ENCODE assay signal across 8 cellular contexts in the genomic region with DNA sequence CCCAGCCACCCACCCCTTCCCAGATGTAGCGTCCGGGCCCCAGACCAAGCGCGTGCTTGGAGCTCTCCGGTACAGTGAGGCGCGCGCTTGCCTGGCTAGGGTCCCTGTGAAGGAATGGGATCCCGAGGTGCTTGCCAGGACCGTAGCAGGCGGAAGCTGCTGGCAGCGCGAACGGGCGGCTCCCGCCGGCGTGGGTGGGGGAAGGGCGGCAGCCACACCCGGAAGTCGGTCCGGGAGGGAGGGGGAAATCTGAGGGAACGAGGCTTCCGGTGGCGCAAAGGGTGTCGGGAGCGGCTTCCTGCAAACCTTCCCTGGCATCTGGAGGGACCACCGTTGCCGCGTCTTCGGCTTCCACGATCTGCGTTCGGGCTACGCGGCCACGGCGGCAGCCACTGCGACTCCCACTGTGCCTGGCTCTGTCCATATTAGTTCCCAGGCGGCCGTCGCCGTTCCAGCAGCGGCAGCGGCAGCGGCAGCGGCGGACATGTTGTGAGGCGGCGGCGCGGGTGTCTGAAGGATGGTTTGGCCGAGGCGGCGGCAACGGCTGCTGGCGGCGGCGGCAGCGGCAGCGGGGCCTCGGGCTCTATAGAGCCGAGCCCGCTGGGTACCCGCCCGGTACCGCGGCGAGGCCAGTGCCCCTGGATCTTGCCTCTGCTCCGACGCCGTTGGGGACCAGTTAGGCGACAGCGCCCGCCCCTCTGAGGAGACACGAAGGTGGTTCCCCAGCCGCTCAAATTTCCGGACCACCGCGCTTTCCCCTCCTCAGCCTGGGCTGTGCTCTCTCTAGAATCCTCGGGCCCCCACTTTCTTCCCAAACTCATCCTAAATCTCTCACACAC. TPM values are rescaled to one million over a fixed set of nuclear protein-coding genes. Genes with fewer than 3 reads are reported as not detected.
DNase-seq lines count a peak whose midpoint lies in the region; ATAC-seq lines count a peak whose summit lies in the region.

A gene (plus strand): TSS at position 275 of the 839 bp plus-strand sequence. CDS start 739 bp downstream, outside the sequence.

- peak; percentile 70 to 71 for ATAC-seq in naive B cell (ENCODE audit: low read depth in 2 of 2)
- peak; percentile 86 for ATAC-seq in stimulated activated effector memory CD8-positive, alpha-beta T cell treated with anti-CD3 and anti-CD28 coated beads, Interleukin-12 subunit alpha, Interleukin-12 subunit beta, amount 100 ng/mL, for 72 hours

- peak within 1 kb of the TSS; percentile 98 to 100 (median 100) for H3K27ac Mint-ChIP-seq in naive B cell
- H3K27ac Mint-ChIP-seq in stimulated activated effector memory CD8-positive, alpha-beta T cell treated with anti-CD3 and anti-CD28 coated beads, Interleukin-12 subunit alpha, Interleukin-12 subunit beta, amount 100 ng/mL, for 72 hours, result peak within 1 kb of the TSS; percentile 98

- no peaks in the 10 kb centered on the region for H3K27me3 ChIP-seq in GM23248 (replicated peaks; ENCODE audit: insufficient read depth)

- H3K4me1 ChIP-seq in GM23248 (ENCODE audit: insufficient read depth), result peaks cover 26% of the 10 kb centered on the region

- H3K4me3 Mint-ChIP-seq in naive B cell, result peak within 1 kb of the TSS; percentile 91 to 100 (median 98)
- peak within 1 kb of the TSS; percentile 99 for H3K4me3 Mint-ChIP-seq in stimulated activated effector memory CD8-positive, alpha-beta T cell treated with anti-CD3 and anti-CD28 coated beads, Interleukin-12 subunit alpha, Interleukin-12 subunit beta, amount 100 ng/mL, for 72 hours

- peak within 1 kb of the TSS; percentile 93 for H2AFZ ChIP-seq in GM23248

- DNase-seq in Daoy (ENCODE audit: low read depth) (peak; percentile 99), GM23248 (peak; percentile 96), Kasumi-1 (lab: John Stamatoyannopoulos, UW) (peak; percentile 83 to 90), RKO (ENCODE audit: low spot score) (peak; percentile 91), fibroblast of gingiva (ENCODE audit: low read depth) (peak; percentile 97), naive B cell (peak; percentile 86)
- DNase-seq in activated T-helper 1 cell treated with anti-CD3 and anti-CD28 coated beads, Interleukin-2, amount 50 U/mL, for 16 hours (ENCODE audit: low read depth in 1 of 2, low spot score in 1 of 2), result peak; percentile 85 to 89
- DNase-seq in stimulated activated effector memory CD8-positive, alpha-beta T cell treated with anti-CD3 and anti-CD28 coated beads, Interleukin-12 subunit alpha, Interleukin-12 subunit beta, amount 100 ng/mL, for 72 hours (ENCODE audit: low spot score in 2 of 2), result peak; percentile 86 to 97

- peak within 1 kb of the TSS; percentile 96 for H3K27ac ChIP-seq in GM23248

- H3K4me2 ChIP-seq in GM23248 (ENCODE audit: unreplicated experiment), result peak within 1 kb of the TSS; percentile 99

- no peaks in the 10 kb centered on the region for H3K27me3 Mint-ChIP-seq in naive B cell

- in situ Hi-C loops in GM23248 (cut with MboI), result no loop called here

- peaks cover 82% of the 10 kb centered on the region for H3K79me2 ChIP-seq in GM23248 (ENCODE audit: insufficient read depth)

- no peaks in the 10 kb centered on the region for H3K36me3 ChIP-seq in GM23248 (ENCODE audit: low read depth)

- peaks cover 25 to 48% (median 47%) of the 10 kb centered on the region in 3 donors for H3K4me1 Mint-ChIP-seq in naive B cell
- peaks cover 19% of the 10 kb centered on the region for H3K4me1 Mint-ChIP-seq in stimulated activated effector memory CD8-positive, alpha-beta T cell treated with anti-CD3 and anti-CD28 coated beads, Interleukin-12 subunit alpha, Interleukin-12 subunit beta, amount 100 ng/mL, for 72 hours

- peaks cover 0 to 8% of the 10 kb centered on the region in 2 donors for H3K36me3 Mint-ChIP-seq in naive B cell
- peaks cover 51% of the 10 kb centered on the region for H3K36me3 Mint-ChIP-seq in stimulated activated effector memory CD8-positive, alpha-beta T cell treated with anti-CD3 and anti-CD28 coated beads, Interleukin-12 subunit alpha, Interleukin-12 subunit beta, amount 100 ng/mL, for 72 hours

- no peaks in the 10 kb centered on the region for H3K9me3 Mint-ChIP-seq in naive B cell
- no peaks in the 10 kb centered on the region for H3K9me3 Mint-ChIP-seq in stimulated activated effector memory CD8-positive, alpha-beta T cell treated with anti-CD3 and anti-CD28 coated beads, Interleukin-12 subunit alpha, Interleukin-12 subunit beta, amount 100 ng/mL, for 72 hours

- no peaks in the 10 kb centered on the region for H4K20me1 ChIP-seq in GM23248 (ENCODE audit: insufficient read depth)

- peak within 1 kb of the TSS; percentile 98 for H3K9ac ChIP-seq in GM23248

- H3K9me2 ChIP-seq in GM23248 (ENCODE audit: insufficient read depth), result no peaks in the 10 kb centered on the region

- no peaks in the 10 kb centered on the region for H3K9me3 ChIP-seq in GM23248 (ENCODE audit: low read depth)

- WGBS in GM23248 (ENCODE audit: low coverage in 1 of 2, low lambda C conversion rate in 2 of 2, missing lambda C conversion rate in 2 of 2), 2 experiments, result 0 to 1% methylated on average over 58 to 71 of the region's 81 CpGs

- peak within 1 kb of the TSS; percentile 99 for H3K4me3 ChIP-seq in GM23248

- H3F3A ChIP-seq in GM23248 (ENCODE audit: insufficient read depth), result peaks cover 10% of the 10 kb centered on the region

RNA-seq across cellular contexts. Expression of the gene that starts here (rescaled TPM):
- total RNA-seq in Daoy (2014; rRNA removed; shearing (Covaris generic)), result 89.9 and 110 TPM in 2 replicates
- total RNA-seq in GM23248 (2014; rRNA removed; shearing (Covaris generic)), result 49.2 and 68.8 TPM in 2 replicates
- polyA plus RNA-seq in GM23248 (2016; fragmentation: Nextera tagmentation; extraction: Ambion mirVana), result 51.0 and 54.5 TPM in 2 replicates
- polyA plus RNA-seq in naive B cell (ENCODE audit: low read depth in 6 of 6), result 10 to 100 TPM; 53.3 to 72.2 (median 59.3) TPM

Comparison
In these comparisons a context has a peak if more than half of its experiments do, and no peak if none do; other contexts are left out.
1. Peak in every context shown above with its lines: DNase-seq, ATAC-seq, H3K4me3 ChIP-seq and H3K27ac ChIP-seq.